ENCODE assay signal across 1 cellular context in genomic region chr11:128463386-128463829, GRCh38.
TF ChIP-seq lines count a peak whose summit lies in the region.

No MANE protein-coding gene starts in this region.

TF ChIP-seq in SK-N-SH treated with all-trans-retinoic acid at 6 μM for 48 hours, 23 proteins besides CTCF, POLR2A, EP300 and RAD21 (continued from another document):
- TF ChIP-seq PATZ1 (CRISPR knock-in tag; IDR thresholded peaks at IDR 0.05; ENCODE audit: borderline replicate concordance) (no peak), ZC3H10 (CRISPR knock-in tag; IDR thresholded peaks at IDR 0.05) (no peak), BACH2 (CRISPR knock-in tag; IDR thresholded peaks at IDR 0.05; ENCODE audit: borderline replicate concordance) (no peak), GLIS3 (CRISPR knock-in tag; IDR thresholded peaks at IDR 0.05) (no peak), TOX (CRISPR knock-in tag; IDR thresholded peaks at IDR 0.05; ENCODE audit: borderline replicate concordance) (no peak), ZNF70 (CRISPR knock-in tag; IDR thresholded peaks at IDR 0.05) (no peak), OSR1 (CRISPR knock-in tag; IDR thresholded peaks at IDR 0.05) (no peak), SNAI2 (CRISPR knock-in tag; IDR thresholded peaks at IDR 0.05) (0 out of 2 replicates have a peak, but pooled peaks have one; percentile 7), RARB (CRISPR knock-in tag; IDR thresholded peaks at IDR 0.05) (no peak), ARNTL (CRISPR knock-in tag; IDR thresholded peaks at IDR 0.05; ENCODE audit: borderline replicate concordance, low read depth) (no peak), TSHZ2 (CRISPR knock-in tag; IDR thresholded peaks at IDR 0.05) (peak; percentile 86), PPARA (CRISPR knock-in tag; IDR thresholded peaks at IDR 0.05; ENCODE audit: borderline replicate concordance) (no peak), TCF4 (CRISPR knock-in tag; IDR thresholded peaks at IDR 0.05; ENCODE audit: borderline replicate concordance) (peak; percentile 29; the same call in 1 of the 2 replicates), POU6F1 (CRISPR knock-in tag; IDR thresholded peaks at IDR 0.05; ENCODE audit: borderline replicate concordance, low read depth) (no peak), CSDC2 (CRISPR knock-in tag; IDR thresholded peaks at IDR 0.05) (no peak), ZFP30 (CRISPR knock-in tag; IDR thresholded peaks at IDR 0.05) (no peak)
TF ChIP-seq in SK-N-SH treated with all-trans-retinoic acid at 6 μM for 48 hours: peak in this region for 5.
